12 cellular contexts compared by ENCODE assay signal in the genomic region with DNA sequence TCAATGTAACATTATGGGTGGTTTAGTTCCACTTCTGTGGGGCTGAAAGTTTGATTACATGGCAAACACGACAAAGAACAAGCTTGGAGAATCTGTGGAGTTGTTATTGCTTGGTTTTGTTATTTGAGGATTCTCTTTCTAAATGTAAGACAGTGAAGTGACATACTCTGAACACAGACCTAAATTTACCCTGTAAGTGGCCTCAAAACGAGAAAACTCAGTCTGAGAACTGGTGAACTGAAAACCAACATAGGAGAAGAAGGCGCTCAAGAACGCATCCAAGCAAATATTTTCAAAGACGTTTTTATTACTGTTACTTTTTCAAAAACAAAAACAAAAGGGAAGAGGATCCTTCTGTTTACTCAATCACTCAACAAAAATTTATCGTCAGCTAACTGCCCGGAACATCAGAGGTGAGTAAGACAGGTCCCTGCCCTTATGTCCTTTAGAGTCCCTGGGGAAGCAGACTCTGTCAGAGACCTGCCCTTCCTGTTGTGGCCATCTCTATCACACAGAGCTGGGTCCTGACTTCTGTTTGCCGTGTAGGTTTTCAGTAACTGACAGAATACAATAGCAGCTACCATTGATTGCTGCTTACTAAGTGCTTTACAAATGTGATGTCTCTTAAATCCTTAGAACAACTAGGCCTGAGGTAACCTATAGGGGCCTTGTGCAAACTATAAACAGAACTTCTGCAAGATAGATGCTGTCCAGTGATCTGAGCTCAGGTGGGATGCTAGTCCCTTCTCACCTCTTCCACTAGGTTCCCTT.
A peak's percentile ranks its signal among the peaks of the same experiment; 100 is the strongest.
DNase-seq lines count a peak whose midpoint lies in the region; ATAC-seq and TF ChIP-seq lines count a peak whose summit lies in the region.
"Had no signal": no experiment of that assay in that cellular context is flagged by ENCODE, and none has a peak within 500 bp of the region (broad histone marks: within the 10 kb centered on the region; RNA-seq: fewer than 3 reads in every experiment).

No MANE protein-coding gene starts in this region.

- no peak for DNase-seq in GM12864 (ENCODE audit: low read depth)
- peak; percentile 12 to 62 for DNase-seq in dermis microvascular lymphatic vessel endothelial cell (ENCODE audit: low read depth in 2 of 2)
- DNase-seq in nucleus accumbens (lab: John Stamatoyannopoulos, UW), result no peak
- DNase-seq in NCI-H526 (lab: John Stamatoyannopoulos, UW), result no peak
- no peak for DNase-seq in tibial artery
- DNase-seq: activated naive CD4-positive, alpha-beta T cell treated with anti-CD3 and anti-CD28 coated beads for 36 hours; dorsolateral prefrontal cortex; NCI-H1092 had no signal

- no peaks in the 10 kb centered on the region for H3K4me1 ChIP-seq in tibial artery
- H3K4me1 ChIP-seq: BLaER1 treated with 17β-estradiol and CSF1 and Interleukin-3, amounts not matched to agents 10 nM and 100 nM had no signal

- H3K36me3 ChIP-seq in tibial artery, result no peaks in the 10 kb centered on the region
- H3K36me3 ChIP-seq: BLaER1 treated with 17β-estradiol and CSF1 and Interleukin-3, amounts not matched to agents 10 nM and 100 nM had no signal

- H3K4me3 ChIP-seq in GM12864 (ENCODE audit: low read depth, low read length), result peak overlapping the region; percentile 5
- H3K4me3 ChIP-seq in tibial artery, result no peak overlapping the region
- H3K4me3 ChIP-seq: BLaER1 treated with 17β-estradiol and CSF1 and Interleukin-3, amounts not matched to agents 10 nM and 100 nM; dorsolateral prefrontal cortex had no signal

- no peaks in the 10 kb centered on the region for H3K27me3 ChIP-seq in tibial artery
- H3K27me3 ChIP-seq: BLaER1 treated with 17β-estradiol and CSF1 and Interleukin-3, amounts not matched to agents 10 nM and 100 nM; dorsolateral prefrontal cortex had no signal

- intact Hi-C loops in tibial artery (cut with DNase I; ENCODE audit: low total_unique reads), result no loop called here

- H3K27ac ChIP-seq in tibial artery, result no peak overlapping the region
- H3K27ac ChIP-seq: BLaER1 treated with 17β-estradiol and CSF1 and Interleukin-3, amounts not matched to agents 10 nM and 100 nM; dorsolateral prefrontal cortex had no signal

- ATAC-seq in GM21367 (IDR thresholded peaks at IDR 0.05; ENCODE audit: unreplicated experiment), result peak; percentile 84
- peak; percentile 72 for ATAC-seq in HG03196 (IDR thresholded peaks at IDR 0.05; ENCODE audit: unreplicated experiment)
- no peak for ATAC-seq in HG03097 (IDR thresholded peaks at IDR 0.05; ENCODE audit: low FRiP score, unreplicated experiment)

- H3K9me3 ChIP-seq in tibial artery, result no peaks in the 10 kb centered on the region

- TF ChIP-seq CTCF in GM12864 (IDR thresholded peaks at IDR 0.05; ENCODE audit: low read depth, low read length, missing control alignments) (no peak), tibial artery (IDR thresholded peaks at IDR 0.05) (no peak)

Comparison
In these comparisons a context has a peak if more than half of its experiments do, and no peak if none do; other contexts are left out.
1. DNase-seq: peak in dermis microvascular lymphatic vessel endothelial cell (2 of 2); none in GM12864 (single experiment), nucleus accumbens (0 of 56), NCI-H526 (0 of 2) and tibial artery (0 of 2).